8 cellular contexts compared by ENCODE assay signal in the genomic region with DNA sequence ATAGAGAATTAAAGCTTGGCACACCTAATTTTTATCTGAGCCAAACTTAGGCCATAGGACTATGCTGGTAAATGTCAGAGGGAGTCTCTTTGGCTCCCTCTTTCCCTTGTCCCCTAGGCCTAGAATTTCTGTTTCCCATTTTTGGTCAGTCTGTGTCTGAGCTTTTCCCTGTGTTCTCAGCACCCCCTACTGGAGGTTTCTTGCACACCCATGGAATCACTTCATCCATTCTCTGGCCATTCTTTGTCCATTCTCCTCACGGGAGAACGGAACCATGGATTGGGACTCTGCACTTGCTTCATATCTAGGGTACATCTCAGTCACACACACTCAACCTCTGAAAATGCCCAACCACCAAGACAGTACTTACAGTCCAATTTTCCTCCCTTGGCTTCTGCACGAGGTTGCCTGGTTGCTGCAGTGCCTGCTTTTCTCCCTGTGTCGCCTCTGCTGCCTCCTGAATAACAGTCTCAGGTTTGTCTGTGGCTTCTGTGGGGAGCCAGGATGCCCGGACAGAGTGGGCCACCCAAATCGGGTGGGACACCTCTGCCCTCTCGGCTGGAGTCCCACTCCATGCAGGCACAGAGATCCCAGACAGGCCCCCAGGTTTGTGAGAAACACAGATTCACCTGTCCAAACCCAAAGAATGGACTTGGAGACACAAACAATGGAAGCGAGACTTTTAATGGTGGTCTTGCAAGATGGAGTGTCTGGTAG. TPM values are rescaled to one million over a fixed set of nuclear protein-coding genes. Genes with fewer than 3 reads are reported as not detected.
DNase-seq lines count a peak whose midpoint lies in the region; ATAC-seq, FAIRE-seq and TF ChIP-seq lines count a peak whose summit lies in the region.

No MANE protein-coding gene starts in this region.

- H3K4me1 ChIP-seq in Panc1 (ENCODE audit: control insufficient read depth, insufficient read depth, low read length) (no peaks in the 10 kb centered on the region), vagina (no peaks in the 10 kb centered on the region)

- H3K4me3 ChIP-seq in Panc1 (ENCODE audit: low read depth in 2 of 2, low read length in 2 of 2) (no peak overlapping the region), vagina (no peak overlapping the region)

- peak; percentile 41 for FAIRE-seq in GM12891 (lab: Jason Lieb, UNC)

- DNase-seq in AML-193 (lab: John Stamatoyannopoulos, UW) (peak; percentile 3 to 10), GM12891 (ENCODE audit: insufficient read length, low spot score) (no peak), Panc1 (ENCODE audit: low read depth, low spot score) (no peak), mesothelial cell of epicardium (ENCODE audit: low spot score in 2 of 2, unreplicated experiment in 2 of 2) (no peak), vagina (ENCODE audit: extremely low spot score in 2 of 2) (no peak), NK-92 (lab: John Stamatoyannopoulos, UW; ENCODE audit: unreplicated experiment) (no peak)
- peak; percentile 19 to 32 (median 20) for DNase-seq in effector memory CD8-positive, alpha-beta T cell

- H3K9me3 Mint-ChIP-seq in effector memory CD8-positive, alpha-beta T cell, result peaks cover 6 to 12% of the 10 kb centered on the region in 2 donors
- peaks cover 39% of the 10 kb centered on the region for H3K9me3 Mint-ChIP-seq in mesothelial cell of epicardium

- in situ Hi-C loops in Panc1 (cut with HindIII; ENCODE audit: low pct_unique_long_range_greater_than_20kb, low sequenced_read_pairs), result no loop called here

- H3K27me3 Mint-ChIP-seq in effector memory CD8-positive, alpha-beta T cell, result no peaks in the 10 kb centered on the region
- H3K27me3 Mint-ChIP-seq in mesothelial cell of epicardium (ENCODE audit: low read depth), result no peaks in the 10 kb centered on the region

- no peak overlapping the region for H3K4me3 Mint-ChIP-seq in effector memory CD8-positive, alpha-beta T cell
- H3K4me3 Mint-ChIP-seq in mesothelial cell of epicardium, result no peak overlapping the region

- CTCF ChIA-PET in Panc1 (lab: Charles Lee), result interaction anchor here (0.6 kb wide), 2 partner anchors 237 to 244 kb away, joined by 4 to 5 read pairs; no protein-coding TSS in a partner anchor

- H3K27me3 ChIP-seq in Panc1 (ENCODE audit: control insufficient read depth, insufficient read depth, low read length) (no peaks in the 10 kb centered on the region), vagina (no peaks in the 10 kb centered on the region)

- peaks cover 36% of the 10 kb centered on the region for H3K36me3 Mint-ChIP-seq in effector memory CD8-positive, alpha-beta T cell (ENCODE audit: insufficient read depth)
- H3K36me3 Mint-ChIP-seq in mesothelial cell of epicardium, result peaks cover 39% of the 10 kb centered on the region

- intact Hi-C loops in Panc1 (cut with micrococcal nuclease; ENCODE audit: unreplicated experiment) (loop anchor here (5.0 kb wide), 1 partner anchor 250 kb away; no protein-coding TSS in a partner anchor), vagina (cut with DNase I) (no loop called here)

- peak overlapping the region in 1 of 2 donors; percentile 35 for H3K27ac Mint-ChIP-seq in effector memory CD8-positive, alpha-beta T cell
- no peak overlapping the region for H3K27ac Mint-ChIP-seq in mesothelial cell of epicardium

- H3K27ac ChIP-seq in Panc1 (ENCODE audit: low read length) (no peak overlapping the region), vagina (no peak overlapping the region)

- POLR2A ChIA-PET in Panc1 (lab: Charles Lee), result no interaction called here

- TF ChIP-seq CTCF in Panc1 (IDR thresholded peaks at IDR 0.05), result peak; percentile 61
- peak; percentile 47 for TF ChIP-seq CTCF in mesothelial cell of epicardium (IDR thresholded peaks at IDR 0.05; ENCODE audit: unreplicated experiment)
- peak in 2 of 3 experiments; percentile 12 to 26 for TF ChIP-seq CTCF in vagina (IDR thresholded peaks at IDR 0.05)

- H3K36me3 ChIP-seq in Panc1 (ENCODE audit: control insufficient read depth, insufficient read depth, low read length) (no peaks in the 10 kb centered on the region), vagina (no peaks in the 10 kb centered on the region)

- H3K9me3 ChIP-seq in Panc1 (ENCODE audit: control insufficient read depth, insufficient read depth, low read depth, low read length), result no peaks in the 10 kb centered on the region
- H3K9me3 ChIP-seq in vagina, result no peaks in the 10 kb centered on the region

- ATAC-seq in Panc1 (no peak; the same call in 1 of the 2 replicates), GM21576 (IDR thresholded peaks at IDR 0.05; ENCODE audit: unreplicated experiment) (no peak)
- peak; percentile 35 for ATAC-seq in effector memory CD8-positive, alpha-beta T cell (replicated peaks)

- H3K4me1 Mint-ChIP-seq in effector memory CD8-positive, alpha-beta T cell (ENCODE audit: low read depth in 2 of 2), result peaks cover 6 to 23% of the 10 kb centered on the region in 2 donors
- peaks cover 8% of the 10 kb centered on the region for H3K4me1 Mint-ChIP-seq in mesothelial cell of epicardium

- no TSS peak for BruUV-seq in Panc1 (replicated peaks; lab: Mats Ljungman, UMichigan)

- TF ChIP-seq POLR2A in GM12891 (IDR thresholded peaks at IDR 0.05; ENCODE audit: low read depth, low read length) (no peak), vagina (IDR thresholded peaks at IDR 0.05) (no peak)

TF ChIP-seq in GM12891, 5 proteins besides CTCF, POLR2A, EP300 and RAD21:
- TF ChIP-seq POU2F2 (IDR thresholded peaks at IDR 0.05; ENCODE audit: low read depth, low read length), result no peak
- no peak for TF ChIP-seq POLR2AphosphoS5 (IDR thresholded peaks at IDR 0.05; ENCODE audit: low read depth, low read length)
- no peak for TF ChIP-seq SPI1 (IDR thresholded peaks at IDR 0.05; ENCODE audit: low read depth, low read length)
- TF ChIP-seq PAX5 (IDR thresholded peaks at IDR 0.05; ENCODE audit: insufficient read depth, low read length, severe bottlenecking), result no peak
- TF ChIP-seq TAF1 (IDR thresholded peaks at IDR 0.05; ENCODE audit: low read depth, low read length), result no peak

RNA-seq across cellular contexts. Expression of gene DNAH11, which starts 35.1 kb away (rescaled TPM):
- polyA plus RNA-seq in GM12891 (2012; ENCODE audit: low read depth, missing spikeins), result 0.30 TPM
- total RNA-seq in Panc1 (2021; ENCODE audit: unreplicated experiment) (0.15 TPM), mesothelial cell of epicardium (0.50 to 0.80 TPM (median 0.53 TPM) in 3 replicates), vagina (1.7 TPM)
- 0.12 TPM for polyA plus RNA-seq in Panc1 (2012; ENCODE audit: insufficient read length)

Comparison
In these comparisons a context has a peak if more than half of its experiments do, and no peak if none do; other contexts are left out.
1. DNase-seq: peak in AML-193 (2 of 2) and effector memory CD8-positive, alpha-beta T cell (3 of 3); none in GM12891 (single experiment), Panc1 (single experiment), mesothelial cell of epicardium (0 of 2), vagina (0 of 2) and NK-92 (single experiment).
2. Peak in every context shown above with its lines, with median percentiles within 50 percentile points of each other: CTCF ChIP-seq.